18 cellular contexts compared by ENCODE assay signal in the genomic region with DNA sequence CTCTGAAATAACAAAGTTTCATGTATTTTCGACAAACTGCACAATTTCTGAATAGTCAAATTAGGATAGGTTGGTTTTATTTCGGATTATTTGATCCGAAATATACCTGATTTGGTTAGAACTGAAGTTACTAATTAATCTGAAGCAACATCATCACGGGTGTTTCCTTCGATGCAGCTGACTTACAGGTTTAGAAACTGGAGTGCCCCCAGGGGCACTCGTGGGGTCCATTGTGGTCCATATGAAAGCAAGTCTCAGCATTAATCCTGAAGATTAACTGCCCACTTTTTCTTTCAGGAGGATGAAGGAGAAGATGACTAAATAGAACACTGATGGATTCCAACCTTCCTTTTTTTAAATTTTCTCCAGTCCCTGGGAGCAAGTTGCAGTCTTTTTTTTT.
"Had no signal": no experiment of that assay in that cellular context is flagged by ENCODE, and none has a peak within 500 bp of the region (broad histone marks: within the 10 kb centered on the region; RNA-seq: fewer than 3 reads in every experiment).

No MANE protein-coding gene starts in this region.

- H3K36me3 ChIP-seq: ovary had no signal

- H3K27ac ChIP-seq: colonic mucosa, ovary, psoas muscle, thoracic aorta, upper lobe of left lung had no signal

- H3K4me3 Mint-ChIP-seq: activated CD4-positive, alpha-beta T cell treated with anti-CD3 and anti-CD28 coated beads, Interleukin-2, amount 10 ng/mL, durations not matched to agents 24 days and 14 days; brain had no signal

- H3K9me3 ChIP-seq: colonic mucosa, ovary, psoas muscle, thoracic aorta, upper lobe of left lung had no signal

- H3K27me3 Mint-ChIP-seq: activated CD4-positive, alpha-beta T cell treated with anti-CD3 and anti-CD28 coated beads, Interleukin-2, amount 10 ng/mL, durations not matched to agents 24 days and 14 days; activated T-helper 17 cell treated with anti-CD3 and anti-CD28 coated beads, Interleukin-2, amount 50 U/mL, for 72 hours had no signal

- H3K27me3 ChIP-seq: colonic mucosa, ovary, upper lobe of left lung had no signal

- H3K4me3 ChIP-seq: colonic mucosa, ovary, psoas muscle, thoracic aorta, upper lobe of left lung had no signal

- H3K9me3 Mint-ChIP-seq: activated CD4-positive, alpha-beta T cell treated with anti-CD3 and anti-CD28 coated beads, Interleukin-2, amount 10 ng/mL, durations not matched to agents 24 days and 14 days; activated T-helper 17 cell treated with anti-CD3 and anti-CD28 coated beads, Interleukin-2, amount 50 U/mL, for 72 hours; brain had no signal

- DNase-seq: activated CD4-positive, alpha-beta T cell treated with anti-CD3 and anti-CD28 coated beads, Interleukin-2, amount 10 ng/mL, durations not matched to agents 24 days and 14 days; activated CD4-positive, CD25-positive, alpha-beta regulatory T cell; activated naive CD4-positive, alpha-beta T cell; anterior cingulate cortex; central memory CD4-positive, alpha-beta T cell; colonic mucosa; erythroblast; foreskin melanocyte; glutamatergic neuron; hypothalamus; ovary; psoas muscle; right cardiac atrium; stimulated activated CD4-positive, alpha-beta T cell treated with anti-CD3 and anti-CD28 coated beads, Interleukin-2, amount 100 ng/mL, for 48 hours; upper lobe of left lung had no signal
